Comparison of ENCODE assay signal across 13 cellular contexts in the genomic region with DNA sequence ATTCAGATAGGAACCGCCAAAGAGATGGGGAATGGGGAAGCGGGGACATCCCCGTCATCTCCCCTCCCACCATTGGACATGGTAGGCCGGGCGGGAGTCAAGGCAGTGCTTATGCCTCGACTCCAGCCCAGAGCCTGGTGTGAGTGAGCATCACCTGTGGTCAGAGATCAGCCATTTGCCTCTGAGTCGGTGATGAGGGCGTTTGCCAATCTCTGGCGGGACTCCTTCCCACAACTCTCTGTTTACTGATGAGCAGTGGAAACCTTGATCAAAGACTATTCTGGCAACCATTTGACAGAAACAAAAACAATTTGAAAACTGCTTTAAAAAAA.
A peak's percentile ranks its signal among the peaks of the same experiment; 100 is the strongest.
DNase-seq lines count a peak whose midpoint lies in the region; FAIRE-seq and TF ChIP-seq lines count a peak whose summit lies in the region.
"Had no signal": no experiment of that assay in that cellular context is flagged by ENCODE, and none has a peak within 500 bp of the region (broad histone marks: within the 10 kb centered on the region; RNA-seq: fewer than 3 reads in every experiment).

No MANE protein-coding gene starts in this region.

- no TSS peak for BruUV-seq in endothelial cell of umbilical vein (replicated peaks; lab: Mats Ljungman, UMichigan)

- no peak overlapping the region for H3K4me2 ChIP-seq in endothelial cell of umbilical vein (ENCODE audit: insufficient read depth, low read length)

- H3K4me1 ChIP-seq in endothelial cell of umbilical vein (ENCODE audit: control insufficient read depth, extremely low read depth, insufficient read depth, low read length), result peaks cover 15% of the 10 kb centered on the region
- H3K4me1 ChIP-seq in prostate gland (replicated peaks), result no peaks in the 10 kb centered on the region
- H3K4me1 ChIP-seq: uterus had no signal

- CTCF ChIA-PET in activated CD4-positive, alpha-beta memory T cell treated with anti-CD3 and anti-CD28 coated beads for 36 hours (lab: Charles Lee), result no interaction called here
- CTCF ChIA-PET in activated CD4-positive, alpha-beta memory T cell treated with anti-CD3 and anti-CD28 coated beads, Interleukin-2, amount 10 ng/mL, durations not matched to agents 7 days and 5 days (lab: Charles Lee), result interaction anchor here (1.4 kb wide), 1 partner anchor 291 kb away, joined by 3 read pairs; no protein-coding TSS in a partner anchor
- CTCF ChIA-PET in endothelial cell of umbilical vein (lab: Charles Lee), result interaction anchor here (1.4 to 2.1 kb wide), 4 partner anchors 10 to 244 kb away, joined by 3 to 10 read pairs (median 10); no protein-coding TSS in a partner anchor

- no peak overlapping the region for H3K4me3 ChIP-seq in endothelial cell of umbilical vein (replicated peaks in 1 of 3; ENCODE audit: insufficient read depth in 1 of 3, low read depth in 1 of 3, low read length in 3 of 3)
- no peak overlapping the region for H3K4me3 ChIP-seq in prostate gland

- H3K36me3 Mint-ChIP-seq in activated CD4-positive, alpha-beta memory T cell treated with anti-CD3 and anti-CD28 coated beads for 36 hours, result peaks cover 3% of the 10 kb centered on the region
- no peaks in the 10 kb centered on the region for H3K36me3 Mint-ChIP-seq in activated CD4-positive, alpha-beta memory T cell treated with anti-CD3 and anti-CD28 coated beads, Interleukin-2, amount 10 ng/mL, durations not matched to agents 7 days and 5 days (ENCODE audit: low read depth)

- H2AFZ ChIP-seq in endothelial cell of umbilical vein (ENCODE audit: low read depth, low read length), result no peak overlapping the region

- H3K4me1 Mint-ChIP-seq in activated CD4-positive, alpha-beta memory T cell treated with anti-CD3 and anti-CD28 coated beads for 36 hours (ENCODE audit: low read depth), result peaks cover 21% of the 10 kb centered on the region
- peaks cover 26% of the 10 kb centered on the region for H3K4me1 Mint-ChIP-seq in activated CD4-positive, alpha-beta memory T cell treated with anti-CD3 and anti-CD28 coated beads, Interleukin-2, amount 10 ng/mL, durations not matched to agents 7 days and 5 days

- H3K9me3 Mint-ChIP-seq in activated CD4-positive, alpha-beta memory T cell treated with anti-CD3 and anti-CD28 coated beads for 36 hours, result peaks cover 11% of the 10 kb centered on the region
- H3K9me3 Mint-ChIP-seq in activated CD4-positive, alpha-beta memory T cell treated with anti-CD3 and anti-CD28 coated beads, Interleukin-2, amount 10 ng/mL, durations not matched to agents 7 days and 5 days, result peaks cover 4% of the 10 kb centered on the region

- 89% methylated on average over 9 of the region's 9 CpGs for WGBS in prostate gland

- no peaks in the 10 kb centered on the region for H3K9me1 ChIP-seq in endothelial cell of umbilical vein (replicated peaks; ENCODE audit: control insufficient read depth, extremely low read depth, insufficient read depth, low read length)

- no peaks in the 10 kb centered on the region for H4K20me1 ChIP-seq in endothelial cell of umbilical vein (replicated peaks; ENCODE audit: control insufficient read depth, extremely low read depth, insufficient read depth, low read length)

- DNase-seq in activated CD4-positive, alpha-beta memory T cell treated with anti-CD3 and anti-CD28 coated beads for 36 hours, result peak; percentile 40
- DNase-seq in activated CD4-positive, alpha-beta memory T cell treated with anti-CD3 and anti-CD28 coated beads, Interleukin-2, amount 10 ng/mL, durations not matched to agents 7 days and 5 days, result no peak
- peak; percentile 48 for DNase-seq in NCI-H226
- no peak for DNase-seq in endothelial cell of umbilical vein (ENCODE audit: low read depth, low spot score)
- peak; percentile 74 for DNase-seq in renal cortical epithelial cell (ENCODE audit: low read depth)
- DNase-seq in prostate gland (ENCODE audit: low spot score), result no peak
- no peak for DNase-seq in EL
- DNase-seq in DMS79 (lab: John Stamatoyannopoulos, UW), result no peak
- DNase-seq: foreskin melanocyte, islet precursor cell, NCI-H1092, NCI-H526 treated with DMSO at 0.1 percent for 48 hours, uterus had no signal

- H3K9me3 ChIP-seq in endothelial cell of umbilical vein (replicated peaks; ENCODE audit: control insufficient read depth, insufficient read depth, low read length) (no peaks in the 10 kb centered on the region), prostate gland (no peaks in the 10 kb centered on the region)

- H3K27ac Mint-ChIP-seq in activated CD4-positive, alpha-beta memory T cell treated with anti-CD3 and anti-CD28 coated beads for 36 hours, result no peak overlapping the region
- H3K27ac Mint-ChIP-seq in activated CD4-positive, alpha-beta memory T cell treated with anti-CD3 and anti-CD28 coated beads, Interleukin-2, amount 10 ng/mL, durations not matched to agents 7 days and 5 days, result no peak overlapping the region

- dilution Hi-C loops in endothelial cell of umbilical vein (cut with MboI; ENCODE audit: extremely low pct_ligation_motif_present, low sequenced_read_pairs), result no loop called here

- H3K27ac ChIP-seq in endothelial cell of umbilical vein (ENCODE audit: insufficient read depth, low read depth, low read length) (peak overlapping the region; percentile 87), prostate gland (no peak overlapping the region)

- intact Hi-C loops in activated CD4-positive, alpha-beta memory T cell treated with anti-CD3 and anti-CD28 coated beads for 36 hours (cut with micrococcal nuclease), result loop anchor here (5.0 kb wide), 2 partner anchors 65 to 235 kb away; partner anchors contain the start of gene HES1
- intact Hi-C loops in endothelial cell of umbilical vein (cut with micrococcal nuclease) (no loop called here), prostate gland (cut with DNase I) (loop anchor here (5.0 kb wide), 2 partner anchors 60 to 240 kb away; no protein-coding TSS in a partner anchor)

- POLR2A ChIA-PET in activated CD4-positive, alpha-beta memory T cell treated with anti-CD3 and anti-CD28 coated beads for 36 hours (lab: Charles Lee), result no interaction called here
- POLR2A ChIA-PET in activated CD4-positive, alpha-beta memory T cell treated with anti-CD3 and anti-CD28 coated beads, Interleukin-2, amount 10 ng/mL, durations not matched to agents 7 days and 5 days (lab: Charles Lee), result interaction anchor here (0.8 kb wide), 1 partner anchor 11 kb away, joined by 4 read pairs; no protein-coding TSS in a partner anchor
- POLR2A ChIA-PET in endothelial cell of umbilical vein (lab: Charles Lee), result no interaction called here

- no peaks in the 10 kb centered on the region for H3K27me3 ChIP-seq in endothelial cell of umbilical vein (ENCODE audit: control insufficient read depth in 2 of 2, insufficient read depth in 2 of 2, low read length in 2 of 2)
- no peaks in the 10 kb centered on the region for H3K27me3 ChIP-seq in prostate gland (replicated peaks; ENCODE audit: insufficient read depth)
- H3K27me3 ChIP-seq: uterus had no signal

- no peak overlapping the region for H3K4me3 Mint-ChIP-seq in activated CD4-positive, alpha-beta memory T cell treated with anti-CD3 and anti-CD28 coated beads for 36 hours
- H3K4me3 Mint-ChIP-seq in activated CD4-positive, alpha-beta memory T cell treated with anti-CD3 and anti-CD28 coated beads, Interleukin-2, amount 10 ng/mL, durations not matched to agents 7 days and 5 days, result no peak overlapping the region

- H3K36me3 ChIP-seq in endothelial cell of umbilical vein (ENCODE audit: control insufficient read depth in 2 of 2, extremely low read depth in 1 of 2, insufficient read depth in 2 of 2, low read length in 2 of 2) (no peaks in the 10 kb centered on the region), prostate gland (no peaks in the 10 kb centered on the region)
- H3K36me3 ChIP-seq: uterus had no signal

- H3K79me2 ChIP-seq in endothelial cell of umbilical vein (ENCODE audit: control insufficient read depth, insufficient read depth, low read length), result no peaks in the 10 kb centered on the region

- TF ChIP-seq CTCF in endothelial cell of umbilical vein (IDR thresholded peaks at IDR 0.05; ENCODE audit: extremely low read depth in 1 of 2, insufficient read depth in 1 of 2, low read depth in 1 of 2, low read length in 2 of 2) (no peak), prostate gland (IDR thresholded peaks at IDR 0.05) (no peak)

- no peak for FAIRE-seq in endothelial cell of umbilical vein (lab: Jason Lieb, UNC)

- TF ChIP-seq POLR2A in endothelial cell of umbilical vein (IDR thresholded peaks at IDR 0.05; ENCODE audit: low read depth, low read length) (no peak), prostate gland (IDR thresholded peaks at IDR 0.05) (no peak)

- peak overlapping the region; percentile 87 for H3K9ac ChIP-seq in endothelial cell of umbilical vein (replicated peaks; ENCODE audit: extremely low read depth, insufficient read depth, low read length)

- peaks cover 42% of the 10 kb centered on the region for H3K27me3 Mint-ChIP-seq in activated CD4-positive, alpha-beta memory T cell treated with anti-CD3 and anti-CD28 coated beads for 36 hours
- H3K27me3 Mint-ChIP-seq in activated CD4-positive, alpha-beta memory T cell treated with anti-CD3 and anti-CD28 coated beads, Interleukin-2, amount 10 ng/mL, durations not matched to agents 7 days and 5 days, result peaks cover 76% of the 10 kb centered on the region

TF ChIP-seq in endothelial cell of umbilical vein, 7 proteins besides CTCF, POLR2A, EP300 and RAD21:
- TF ChIP-seq POLR2AphosphoS5 (IDR thresholded peaks at IDR 0.05; ENCODE audit: insufficient read depth, low read depth, low read length), result no peak
- TF ChIP-seq, protein P1, sequence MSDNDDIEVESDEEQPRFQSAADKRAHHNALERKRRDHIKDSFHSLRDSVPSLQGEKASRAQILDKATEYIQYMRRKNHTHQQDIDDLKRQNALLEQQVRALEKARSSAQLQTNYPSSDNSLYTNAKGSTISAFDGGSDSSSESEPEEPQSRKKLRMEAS (IDR thresholded peaks at IDR 0.05; ENCODE audit: insufficient read depth, insufficient read length), result no peak
- no peak for TF ChIP-seq JUN (IDR thresholded peaks at IDR 0.05; ENCODE audit: borderline replicate concordance, insufficient read depth, insufficient read length, low read depth)
- TF ChIP-seq EZH2 (IDR thresholded peaks at IDR 0.05; ENCODE audit: borderline replicate concordance, low read depth, low read length, severe bottlenecking), result no peak
- TF ChIP-seq GATA2 (IDR thresholded peaks at IDR 0.05; ENCODE audit: insufficient read depth, insufficient read length, low read depth, low read length), result no peak
- TF ChIP-seq MYC (IDR thresholded peaks at IDR 0.05; ENCODE audit: low read depth, low read length), result no peak
- TF ChIP-seq FOS (IDR thresholded peaks at IDR 0.05; ENCODE audit: borderline replicate concordance, insufficient read depth, low read length), result no peak

Comparison
In these comparisons a context has a peak if more than half of its experiments do, and no peak if none do; other contexts are left out.
1. DNase-seq: peak in activated CD4-positive, alpha-beta memory T cell treated with anti-CD3 and anti-CD28 coated beads for 36 hours (single experiment), NCI-H226 (single experiment) and renal cortical epithelial cell (single experiment); none in activated CD4-positive, alpha-beta memory T cell treated with anti-CD3 and anti-CD28 coated beads, Interleukin-2, amount 10 ng/mL, durations not matched to agents 7 days and 5 days (single experiment), endothelial cell of umbilical vein (single experiment), prostate gland (single experiment), EL (single experiment) and DMS79 (single experiment).